Comparison of ENCODE assay signal across 17 cellular contexts in the genomic region with DNA sequence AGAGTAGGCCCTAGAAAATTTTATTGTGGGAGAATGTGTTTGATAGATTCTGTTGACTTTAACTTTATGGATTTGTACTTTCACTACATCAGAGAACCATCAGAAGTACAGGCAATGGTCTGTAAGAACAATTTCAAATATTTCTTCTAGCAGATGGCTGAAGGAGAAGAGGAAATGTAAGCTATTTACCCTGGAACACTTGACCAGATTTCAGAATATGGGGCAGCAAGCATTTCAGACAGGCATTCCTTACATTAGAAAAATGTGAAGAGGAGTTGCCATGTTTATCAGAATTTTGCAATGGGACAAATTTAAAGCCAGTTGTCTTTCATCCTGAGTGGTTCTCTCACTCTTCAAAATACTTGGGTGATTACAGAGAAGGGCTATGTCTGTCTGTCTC.
"Had no signal": no experiment of that assay in that cellular context is flagged by ENCODE, and none has a peak within 500 bp of the region (broad histone marks: within the 10 kb centered on the region; RNA-seq: fewer than 3 reads in every experiment).

No MANE protein-coding gene starts in this region.

- H3K27me3 Mint-ChIP-seq: activated B cell treated with CpG ODN at 0.5 μM for 24 hours, memory B cell, type B pancreatic cell had no signal

- H3K27ac Mint-ChIP-seq: activated B cell treated with CpG ODN at 0.5 μM for 24 hours; activated naive CD4-positive, alpha-beta T cell treated with anti-CD3 and anti-CD28 coated beads, Interleukin-2, amount 50 U/mL, for 24 hours; memory B cell; stimulated activated naive B cell treated with anti-CD40 and anti-IgM and Interleukin-4, amounts not matched to agents 10 μg/mL and 1 μg/mL and 100 μg/mL, for 72 hours; type B pancreatic cell had no signal

- H3K9ac ChIP-seq: SK-N-SH had no signal

- H3K36me3 Mint-ChIP-seq: activated naive CD4-positive, alpha-beta T cell treated with anti-CD3 and anti-CD28 coated beads, Interleukin-2, amount 50 U/mL, for 24 hours; memory B cell; type B pancreatic cell had no signal

- H3K4me1 ChIP-seq: breast epithelium, esophagus squamous epithelium had no signal

- FAIRE-seq: islet of Langerhans had no signal

- H3K4me3 Mint-ChIP-seq: activated B cell treated with CpG ODN at 0.5 μM for 24 hours; activated naive CD4-positive, alpha-beta T cell treated with anti-CD3 and anti-CD28 coated beads, Interleukin-2, amount 50 U/mL, for 24 hours; memory B cell; stimulated activated naive B cell treated with anti-CD40 and anti-IgM and Interleukin-4, amounts not matched to agents 10 μg/mL and 1 μg/mL and 100 μg/mL, for 72 hours; type B pancreatic cell had no signal

- H3K9me3 Mint-ChIP-seq: activated B cell treated with CpG ODN at 0.5 μM for 24 hours; activated naive CD4-positive, alpha-beta T cell treated with anti-CD3 and anti-CD28 coated beads, Interleukin-2, amount 50 U/mL, for 24 hours; memory B cell; type B pancreatic cell had no signal

- H3K9me3 ChIP-seq: breast epithelium, esophagus squamous epithelium, left lung, SK-N-SH had no signal

- H3K27me3 ChIP-seq: breast epithelium, esophagus squamous epithelium, left lung had no signal

- H3K36me3 ChIP-seq: breast epithelium, esophagus squamous epithelium, left lung had no signal

- H3K4me2 ChIP-seq: SK-N-SH had no signal

- H3K27ac ChIP-seq: breast epithelium, esophagus squamous epithelium, left lung had no signal

- DNase-seq: activated B cell treated with CpG ODN at 0.5 μM for 24 hours; activated effector memory CD4-positive, alpha-beta T cell treated with Interleukin-2 at 50 U/mL for 16 hours; esophagus squamous epithelium; foreskin melanocyte; head of caudate nucleus; left lung; posterior cingulate gyrus; right cardiac atrium; SK-N-SH; stimulated activated CD4-positive, alpha-beta T cell treated with anti-CD3 and anti-CD28 coated beads, Interleukin-2, amount 100 ng/mL, for 24 hours; stimulated activated naive B cell treated with anti-CD40 and anti-IgM and Interleukin-4, amounts not matched to agents 10 μg/mL and 1 μg/mL and 100 μg/mL, for 72 hours; substantia nigra had no signal

- ATAC-seq: left lung; right cardiac atrium; stimulated activated naive B cell treated with anti-CD40 and anti-IgM and Interleukin-4, amounts not matched to agents 10 μg/mL and 1 μg/mL and 100 μg/mL, for 72 hours had no signal

- H3K4me3 ChIP-seq: breast epithelium, esophagus squamous epithelium, left lung had no signal
